Comparison of ENCODE assay signal across 8 cellular contexts in genomic region chr1:102182603-102183260, GRCh38.
"Had no signal": no experiment of that assay in that cellular context is flagged by ENCODE, and none has a peak within 500 bp of the region (broad histone marks: within the 10 kb centered on the region; RNA-seq: fewer than 3 reads in every experiment).

No MANE protein-coding gene starts in this region.

- H3K9me3 Mint-ChIP-seq: GM23338 had no signal

- H3K36me3 Mint-ChIP-seq: IgD-negative memory B cell had no signal

- H2AFZ ChIP-seq: GM23338 had no signal

- H3K4me2 ChIP-seq: GM23338 had no signal

- DNase-seq: H9, HCEC 1CT, KBM-7 had no signal

- H3K27me3 Mint-ChIP-seq: IgD-negative memory B cell had no signal

- H3K4me3 ChIP-seq: GM23338 had no signal

- H3K4me3 Mint-ChIP-seq: GM23338, H9, IgD-negative memory B cell had no signal

- FAIRE-seq: H1, H54, HTR-8/SVneo had no signal

- H3K27ac Mint-ChIP-seq: GM23338, H9, IgD-negative memory B cell had no signal

- ATAC-seq: GM23338 had no signal

- H3K4me1 Mint-ChIP-seq: IgD-negative memory B cell had no signal
